Comparison of ENCODE assay signal across 24 cellular contexts in genomic region chr13:66765559-66765958, GRCh38.
"Had no signal": no experiment of that assay in that cellular context is flagged by ENCODE, and none has a peak within 500 bp of the region (broad histone marks: within the 10 kb centered on the region; RNA-seq: fewer than 3 reads in every experiment).

No MANE protein-coding gene starts in this region.

- H3K36me3 ChIP-seq: adrenal gland, breast epithelium had no signal

- DNase-seq: activated CD4-positive, alpha-beta T cell treated with anti-CD3 and anti-CD28 coated beads for 36 hours; activated CD8-positive, alpha-beta memory T cell treated with anti-CD3 and anti-CD28 coated beads, Interleukin-2, amount 50 U/mL, for 4 hours; activated CD8-positive, alpha-beta T cell treated with anti-CD3 and anti-CD28 coated beads for 36 hours; activated naive CD4-positive, alpha-beta T cell treated with anti-CD3 and anti-CD28 coated beads, Interleukin-2, amount 50 U/mL, for 16 hours; activated naive CD8-positive, alpha-beta T cell treated with anti-CD3 and anti-CD28 coated beads, Interleukin-2, amount 10 ng/mL, durations not matched to agents 7 days and 5 days; activated T-cell treated with anti-CD3 and anti-CD28 coated beads, Interleukin-2, amount 50 U/mL, for 1 hour; adrenal gland; aorta; central memory CD4-positive, alpha-beta T cell; MM.1S; NCI-H1105 treated with DMSO at 0.1 percent for 48 hours; NCI-H1436 treated with DMSO at 0.1 percent for 48 hours; NCI-H187; NCI-H2107; NCI-H446; NCI-H526; PC-9; SIG-M5; T-cell; T-helper 2 cell; T1000 had no signal

- FAIRE-seq: TTC549 had no signal

- H3K4me3 ChIP-seq: adrenal gland, breast epithelium, coronary artery, PC-9 had no signal

- ATAC-seq: activated CD4-positive, alpha-beta T cell treated with anti-CD3 and anti-CD28 coated beads for 36 hours; activated CD8-positive, alpha-beta T cell treated with anti-CD3 and anti-CD28 coated beads for 36 hours; T-cell had no signal

- H3K27me3 ChIP-seq: adrenal gland, breast epithelium had no signal
